ENCODE assay signal across 13 cellular contexts in the genomic region with DNA sequence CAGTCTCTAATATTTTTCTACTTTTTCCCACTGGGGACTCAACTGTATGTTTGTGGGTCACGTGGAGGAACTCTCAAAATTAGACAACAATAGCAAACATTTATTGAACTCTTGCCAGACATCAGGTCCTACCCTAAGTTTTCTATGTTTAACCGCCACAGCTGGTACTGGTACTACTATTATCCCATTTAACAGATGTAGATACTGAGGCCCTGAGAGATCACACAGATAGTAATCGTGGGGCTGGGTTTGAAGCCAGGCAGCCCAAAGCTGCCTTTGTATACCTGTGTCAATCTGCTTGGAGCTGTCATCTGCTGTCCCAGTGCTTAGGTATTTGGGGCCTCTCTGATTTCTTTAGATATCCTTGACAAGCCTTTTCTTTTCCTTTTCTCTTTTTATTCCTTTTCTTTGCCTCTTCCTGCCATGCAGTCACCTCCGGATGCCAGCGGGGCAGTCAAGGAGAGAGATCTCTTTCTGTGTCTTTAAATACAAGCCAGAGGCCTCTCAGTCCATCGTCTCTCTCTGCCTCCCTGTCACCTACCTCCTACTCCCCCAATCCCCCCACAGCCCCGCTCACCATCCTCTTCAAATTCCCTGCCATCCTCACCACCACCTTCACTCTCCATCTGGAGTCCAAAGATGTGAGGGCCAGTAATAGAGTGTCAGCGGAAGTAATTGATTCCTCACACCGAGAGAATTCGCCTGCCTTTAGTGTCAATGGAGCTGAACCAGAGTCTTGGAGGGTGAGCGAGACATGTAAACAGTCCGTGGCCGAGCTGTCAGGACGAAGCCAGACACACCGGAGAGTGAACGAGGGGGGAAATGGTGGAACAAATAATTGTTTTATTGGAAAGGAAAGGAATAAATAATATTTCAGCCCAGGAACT. TPM values are rescaled to one million over a fixed set of nuclear protein-coding genes. Genes with fewer than 3 reads are reported as not detected.
DNase-seq lines count a peak whose midpoint lies in the region; ATAC-seq and TF ChIP-seq lines count a peak whose summit lies in the region.
"Had no signal": no experiment of that assay in that cellular context is flagged by ENCODE, and none has a peak within 500 bp of the region (broad histone marks: within the 10 kb centered on the region; RNA-seq: fewer than 3 reads in every experiment).

No MANE protein-coding gene starts in this region.

- TF ChIP-seq CTCF in left ventricle myocardium inferior (IDR thresholded peaks at IDR 0.05; ENCODE audit: borderline replicate concordance) (no peak), brain (conservative IDR thresholded peaks at IDR 0.05) (no peak), type B pancreatic cell (conservative IDR thresholded peaks at IDR 0.05) (no peak)

- DNase-seq in left ventricle myocardium inferior (no peak), left ventricle myocardium superior (no peak), type B pancreatic cell (ENCODE audit: extremely low spot score, unreplicated experiment) (no peak), dermis blood vessel endothelial cell (no peak)
- no peak for DNase-seq in activated CD4-positive, CD25-positive, alpha-beta regulatory T cell treated with anti-CD3 and anti-CD28 coated beads, Interleukin-2, amount 50 U/mL, for 72 hours
- DNase-seq: activated gamma-delta T cell; BE2C; effector CD8-positive, alpha-beta T cell; NCI-H187; NK-92 treated with Interleukin-12 subunit alpha and Interleukin-12 subunit beta, amount 100 ng/mL, for 24 hours had no signal

- H3K9me3 ChIP-seq in left ventricle myocardium inferior (replicated peaks), result no peaks in the 10 kb centered on the region
- H3K9me3 ChIP-seq in muscle layer of duodenum (ENCODE audit: control insufficient read depth in 1 of 2, low read length in 2 of 2), result no peaks in the 10 kb centered on the region
- H3K9me3 ChIP-seq: BE2C had no signal

- ATAC-seq in left ventricle myocardium superior (no peak), GM18867 (IDR thresholded peaks at IDR 0.05; ENCODE audit: unreplicated experiment) (no peak)

- H3K4me1 Mint-ChIP-seq in brain (peaks cover 62% of the 10 kb centered on the region), type B pancreatic cell (ENCODE audit: unreplicated experiment) (peaks cover 39% of the 10 kb centered on the region)

- H3K9me3 Mint-ChIP-seq in brain (no peaks in the 10 kb centered on the region), type B pancreatic cell (no peaks in the 10 kb centered on the region)

- no peak overlapping the region for H3K4me3 ChIP-seq in left ventricle myocardium inferior
- peak overlapping the region in 1 of 2 donors; percentile 9 for H3K4me3 ChIP-seq in muscle layer of duodenum (ENCODE audit: low read depth in 1 of 2, low read length in 2 of 2)

- intact Hi-C loops in left ventricle myocardium inferior (cut with micrococcal nuclease) (no loop called here), left ventricle myocardium superior (cut with micrococcal nuclease) (no loop called here)

- H3K36me3 Mint-ChIP-seq in brain (peaks cover 23% of the 10 kb centered on the region), type B pancreatic cell (peaks cover 21% of the 10 kb centered on the region)

- H3K27ac Mint-ChIP-seq in brain (peak overlapping the region in 4 of 5 experiments; percentile 47 to 91 (median 80)), type B pancreatic cell (no peak overlapping the region)

- H3K27me3 Mint-ChIP-seq in brain (peaks cover 9% of the 10 kb centered on the region), type B pancreatic cell (peaks cover 5% of the 10 kb centered on the region)

- H3K27me3 ChIP-seq in left ventricle myocardium inferior (ENCODE audit: low read depth) (no peaks in the 10 kb centered on the region), muscle layer of duodenum (ENCODE audit: low read depth, low read length) (no peaks in the 10 kb centered on the region)
- H3K27me3 ChIP-seq: BE2C had no signal

- H3K4me3 Mint-ChIP-seq in brain (peak overlapping the region in 2 of 5 experiments; percentile 13 to 24), type B pancreatic cell (peak overlapping the region; percentile 6)

- H3K36me3 ChIP-seq in left ventricle myocardium inferior (no peaks in the 10 kb centered on the region), muscle layer of duodenum (ENCODE audit: control insufficient read depth in 1 of 2, insufficient read depth in 2 of 2, low read length in 2 of 2) (peaks cover 0 to 2% of the 10 kb centered on the region in 2 donors)
- H3K36me3 ChIP-seq: BE2C had no signal

- H3K27ac ChIP-seq in left ventricle myocardium inferior (replicated peaks), result peak overlapping the region; percentile 83
- H3K27ac ChIP-seq in muscle layer of duodenum (ENCODE audit: low read length), result peak overlapping the region; percentile 90

- H3K4me1 ChIP-seq in left ventricle myocardium inferior (peaks cover 78% of the 10 kb centered on the region), muscle layer of duodenum (ENCODE audit: control insufficient read depth in 1 of 2, insufficient read depth in 2 of 2, low read length in 2 of 2) (peaks cover 41 to 71% of the 10 kb centered on the region in 2 donors)

RNA-seq across cellular contexts. Expression of a gene that starts 23.5 kb away (rescaled TPM):
- 7.6 TPM for total RNA-seq in left ventricle myocardium inferior
- total RNA-seq in left ventricle myocardium superior, result 9.7 TPM
- 10.2 TPM for polyA plus RNA-seq in brain (ENCODE audit: insufficient read depth, low read depth, low replicate concordance)
- 18.7 and 109 TPM in 2 replicates for total RNA-seq in type B pancreatic cell (ENCODE audit: low replicate concordance)
- 165 and 254 TPM in 2 replicates for total RNA-seq in dermis blood vessel endothelial cell
